ENCODE assay signal across 8 cellular contexts in genomic region chr21:17610862-17611261, GRCh38. TPM values are rescaled to one million over a fixed set of nuclear protein-coding genes. Genes with fewer than 3 reads are reported as not detected.
A peak's percentile ranks its signal among the peaks of the same experiment; 100 is the strongest.
DNase-seq lines count a peak whose midpoint lies in the region; ATAC-seq and TF ChIP-seq lines count a peak whose summit lies in the region.

No MANE protein-coding gene starts in this region.

- peaks cover 0 to 4% (median 0%) of the 10 kb centered on the region in 11 donors for H3K9me3 ChIP-seq in heart right ventricle
- H3K9me3 ChIP-seq in skeletal muscle tissue (ENCODE audit: control insufficient read depth in 3 of 3, low read length in 3 of 3): no peaks in the 10 kb centered on the region

- peak overlapping the region; percentile 96 for H3K27ac Mint-ChIP-seq in activated CD8-positive, alpha-beta memory T cell treated with anti-CD3 and anti-CD28 coated beads, Interleukin-2, amount 10 ng/mL, durations not matched to agents 7 days and 5 days
- peak overlapping the region; percentile 98 for H3K27ac Mint-ChIP-seq in activated CD4-positive, alpha-beta T cell treated with anti-CD3 and anti-CD28 coated beads, Interleukin-2, amount 10 ng/mL, durations not matched to agents 7 days and 5 days

- H3K9ac ChIP-seq in skeletal muscle tissue (ENCODE audit: low read depth in 1 of 3, low read length in 3 of 3): no peak overlapping the region

- H3K27ac ChIP-seq in heart right ventricle (peak overlapping the region in 6 of 10 donors; percentile 84 to 91 (median 86)), skeletal muscle tissue (ENCODE audit: low read depth, low read length) (peak overlapping the region; percentile 72)

- intact Hi-C loops in heart right ventricle (cut with DNase I): loop anchor here in 2 of 10 donors (5.0 to 10.0 kb wide), 2 partner anchors 204 to 291 kb away; partner anchors contain the start of gene C21orf91 (in 2 of the 2)

- no peak for ATAC-seq in activated CD8-positive, alpha-beta memory T cell treated with anti-CD3 and anti-CD28 coated beads, Interleukin-2, amount 10 ng/mL, durations not matched to agents 7 days and 5 days
- no peak for ATAC-seq in heart right ventricle

- no peak for TF ChIP-seq CTCF in heart right ventricle (IDR thresholded peaks at IDR 0.05)

- H3K4me3 ChIP-seq in heart right ventricle (peak overlapping the region in 9 of 10 donors; percentile 78 to 91 (median 84)), skeletal muscle tissue (ENCODE audit: low read length in 3 of 3) (peak overlapping the region in 2 of 3 donors; percentile 74 to 80)

- H3K4me1 ChIP-seq in heart right ventricle: peaks cover 0 to 24% (median 11%) of the 10 kb centered on the region in 9 donors
- peaks cover 0 to 5% (median 3%) of the 10 kb centered on the region in 3 donors for H3K4me1 ChIP-seq in skeletal muscle tissue (ENCODE audit: control insufficient read depth in 3 of 3, insufficient read depth in 3 of 3, low read length in 3 of 3)

- H3K27me3 Mint-ChIP-seq in activated CD8-positive, alpha-beta memory T cell treated with anti-CD3 and anti-CD28 coated beads, Interleukin-2, amount 10 ng/mL, durations not matched to agents 7 days and 5 days: no peaks in the 10 kb centered on the region
- no peaks in the 10 kb centered on the region for H3K27me3 Mint-ChIP-seq in activated CD4-positive, alpha-beta T cell treated with anti-CD3 and anti-CD28 coated beads, Interleukin-2, amount 10 ng/mL, durations not matched to agents 7 days and 5 days

- H3K36me3 ChIP-seq in heart right ventricle (peaks cover 0 to 28% (median 6%) of the 10 kb centered on the region in 9 donors), skeletal muscle tissue (ENCODE audit: control insufficient read depth in 3 of 3, insufficient read depth in 3 of 3, low read length in 3 of 3) (no peaks in the 10 kb centered on the region)

- CTCF ChIA-PET in activated CD8-positive, alpha-beta memory T cell treated with anti-CD3 and anti-CD28 coated beads, Interleukin-2, amount 10 ng/mL, durations not matched to agents 7 days and 5 days (lab: Charles Lee): interaction anchor here (2.2 kb wide), 1 partner anchor 9 kb away, joined by 10 read pairs; no protein-coding TSS in a partner anchor
- CTCF ChIA-PET in activated CD4-positive, alpha-beta T cell treated with anti-CD3 and anti-CD28 coated beads, Interleukin-2, amount 10 ng/mL, durations not matched to agents 7 days and 5 days (lab: Charles Lee): interaction anchor here (2.1 to 2.2 kb wide), 2 partner anchors 9 to 12 kb away, joined by 11 to 12 read pairs; no protein-coding TSS in a partner anchor

- H3K9me3 Mint-ChIP-seq in activated CD8-positive, alpha-beta memory T cell treated with anti-CD3 and anti-CD28 coated beads, Interleukin-2, amount 10 ng/mL, durations not matched to agents 7 days and 5 days (ENCODE audit: low read depth): no peaks in the 10 kb centered on the region
- no peaks in the 10 kb centered on the region for H3K9me3 Mint-ChIP-seq in activated CD4-positive, alpha-beta T cell treated with anti-CD3 and anti-CD28 coated beads, Interleukin-2, amount 10 ng/mL, durations not matched to agents 7 days and 5 days

- peaks cover 44% of the 10 kb centered on the region for H3K36me3 Mint-ChIP-seq in activated CD8-positive, alpha-beta memory T cell treated with anti-CD3 and anti-CD28 coated beads, Interleukin-2, amount 10 ng/mL, durations not matched to agents 7 days and 5 days
- peaks cover 40% of the 10 kb centered on the region for H3K36me3 Mint-ChIP-seq in activated CD4-positive, alpha-beta T cell treated with anti-CD3 and anti-CD28 coated beads, Interleukin-2, amount 10 ng/mL, durations not matched to agents 7 days and 5 days (ENCODE audit: low read depth)

- peak overlapping the region; percentile 90 for H3K4me3 Mint-ChIP-seq in activated CD8-positive, alpha-beta memory T cell treated with anti-CD3 and anti-CD28 coated beads, Interleukin-2, amount 10 ng/mL, durations not matched to agents 7 days and 5 days
- peak overlapping the region; percentile 87 for H3K4me3 Mint-ChIP-seq in activated CD4-positive, alpha-beta T cell treated with anti-CD3 and anti-CD28 coated beads, Interleukin-2, amount 10 ng/mL, durations not matched to agents 7 days and 5 days

- 35 to 37% methylated on average over 9 of the region's 9 CpGs for WGBS in heart right ventricle, 2 donors

- DNase-seq in activated CD8-positive, alpha-beta memory T cell treated with anti-CD3 and anti-CD28 coated beads, Interleukin-2, amount 10 ng/mL, durations not matched to agents 7 days and 5 days: no peak
- DNase-seq in activated CD8-positive, alpha-beta memory T cell treated with anti-CD3 and anti-CD28 coated beads for 24 hours: no peak
- DNase-seq in activated CD4-positive, alpha-beta T cell treated with anti-CD3 and anti-CD28 coated beads, Interleukin-2, amount 10 ng/mL, durations not matched to agents 7 days and 5 days: no peak
- no peak for DNase-seq in heart right ventricle
- DNase-seq in SIG-M5 treated with dmso at 0.1 percent for 504 hours (lab: John Stamatoyannopoulos, UW; ENCODE audit: unreplicated experiment): no peak
- DNase-seq in NCI-H187 treated with DMSO at 0.1 percent for 48 hours (lab: John Stamatoyannopoulos, UW): no peak
- no peak for DNase-seq in inferior parietal cortex (ENCODE audit: extremely low spot score)

- peaks cover 0 to 2% (median 0%) of the 10 kb centered on the region in 7 donors for H3K27me3 ChIP-seq in heart right ventricle
- H3K27me3 ChIP-seq in skeletal muscle tissue (ENCODE audit: control insufficient read depth in 3 of 3, insufficient read depth in 3 of 3, low read length in 3 of 3): peaks cover 0 to 14% (median 12%) of the 10 kb centered on the region in 3 donors

- POLR2A ChIA-PET in activated CD4-positive, alpha-beta T cell treated with anti-CD3 and anti-CD28 coated beads, Interleukin-2, amount 10 ng/mL, durations not matched to agents 7 days and 5 days (lab: Charles Lee): no interaction called here

- H3K4me1 Mint-ChIP-seq in activated CD8-positive, alpha-beta memory T cell treated with anti-CD3 and anti-CD28 coated beads, Interleukin-2, amount 10 ng/mL, durations not matched to agents 7 days and 5 days: peaks cover 59% of the 10 kb centered on the region
- peaks cover 59% of the 10 kb centered on the region for H3K4me1 Mint-ChIP-seq in activated CD4-positive, alpha-beta T cell treated with anti-CD3 and anti-CD28 coated beads, Interleukin-2, amount 10 ng/mL, durations not matched to agents 7 days and 5 days

RNA-seq across cellular contexts. Expression of gene BTG3, which starts 1.8 kb away (rescaled TPM):
- total RNA-seq in activated CD8-positive, alpha-beta memory T cell treated with anti-CD3 and anti-CD28 coated beads, Interleukin-2, amount 10 ng/mL, durations not matched to agents 7 days and 5 days: 10 to 100 TPM; 57.5 to 65.8 TPM
- 10 to 100 TPM; 41.2 to 44.1 TPM for total RNA-seq in activated CD4-positive, alpha-beta T cell treated with anti-CD3 and anti-CD28 coated beads, Interleukin-2, amount 10 ng/mL, durations not matched to agents 7 days and 5 days
- total RNA-seq in heart right ventricle (1 to 10 TPM; 2.4 to 9.4 (median 4.9) TPM), skeletal muscle tissue (21.4 TPM)
- polyA plus RNA-seq in heart right ventricle: 10 to 100 TPM; 12.1 to 13.2 TPM
